Comparison of ENCODE assay signal across 8 cellular contexts in genomic region chr4:154349829-154350228, GRCh38.
DNase-seq lines count a peak whose midpoint lies in the region; ATAC-seq, FAIRE-seq and TF ChIP-seq lines count a peak whose summit lies in the region.

No MANE protein-coding gene starts in this region.

- FAIRE-seq in D721Med (lab: Jason Lieb, UNC), result no peak

- no peaks in the 10 kb centered on the region for H3K36me3 Mint-ChIP-seq in activated CD8-positive, alpha-beta memory T cell treated with anti-CD3 and anti-CD28 coated beads, Interleukin-2, amount 10 ng/mL, durations not matched to agents 7 days and 5 days

- ATAC-seq in HG02798 (IDR thresholded peaks at IDR 0.05; ENCODE audit: poor library complexity, unreplicated experiment) (peak; percentile 54), left lobe of liver (peak; percentile 68), GM21737 (IDR thresholded peaks at IDR 0.05; ENCODE audit: unreplicated experiment) (no peak)
- ATAC-seq in activated CD8-positive, alpha-beta memory T cell treated with anti-CD3 and anti-CD28 coated beads, Interleukin-2, amount 10 ng/mL, durations not matched to agents 7 days and 5 days, result no peak

- TF ChIP-seq CTCF in D721Med (IDR thresholded peaks at IDR 0.05; ENCODE audit: insufficient read depth, missing control alignments) (peak; percentile 30), VCaP (conservative IDR thresholded peaks at IDR 0.05) (peak; percentile 80)

- CTCF ChIA-PET in activated CD8-positive, alpha-beta memory T cell treated with anti-CD3 and anti-CD28 coated beads, Interleukin-2, amount 10 ng/mL, durations not matched to agents 7 days and 5 days (lab: Charles Lee), result no interaction called here

- DNase-seq in D721Med (ENCODE audit: insufficient read length, low spot score) (no peak), left lobe of liver (ENCODE audit: low spot score) (no peak), NCI-H2081 treated with DMSO at 0.1 percent for 48 hours (lab: John Stamatoyannopoulos, UW) (no peak), UCSD-AML1 (lab: John Stamatoyannopoulos, UW; ENCODE audit: unreplicated experiment) (no peak)
- DNase-seq in activated CD8-positive, alpha-beta memory T cell treated with anti-CD3 and anti-CD28 coated beads, Interleukin-2, amount 10 ng/mL, durations not matched to agents 7 days and 5 days, result no peak

- H3K27ac Mint-ChIP-seq in activated CD8-positive, alpha-beta memory T cell treated with anti-CD3 and anti-CD28 coated beads, Interleukin-2, amount 10 ng/mL, durations not matched to agents 7 days and 5 days, result no peak overlapping the region

- H3K4me1 Mint-ChIP-seq in activated CD8-positive, alpha-beta memory T cell treated with anti-CD3 and anti-CD28 coated beads, Interleukin-2, amount 10 ng/mL, durations not matched to agents 7 days and 5 days, result no peaks in the 10 kb centered on the region

- peaks cover 2% of the 10 kb centered on the region for H3K27me3 Mint-ChIP-seq in activated CD8-positive, alpha-beta memory T cell treated with anti-CD3 and anti-CD28 coated beads, Interleukin-2, amount 10 ng/mL, durations not matched to agents 7 days and 5 days

- no peak overlapping the region for H3K4me3 Mint-ChIP-seq in activated CD8-positive, alpha-beta memory T cell treated with anti-CD3 and anti-CD28 coated beads, Interleukin-2, amount 10 ng/mL, durations not matched to agents 7 days and 5 days

- H3K27ac ChIP-seq in VCaP, result no peak overlapping the region

- H3K9me3 Mint-ChIP-seq in activated CD8-positive, alpha-beta memory T cell treated with anti-CD3 and anti-CD28 coated beads, Interleukin-2, amount 10 ng/mL, durations not matched to agents 7 days and 5 days (ENCODE audit: low read depth), result no peaks in the 10 kb centered on the region

Comparison
In these comparisons a context has a peak if more than half of its experiments do, and no peak if none do; other contexts are left out.
1. ATAC-seq: peak in HG02798 (single experiment) and left lobe of liver (single experiment); none in activated CD8-positive, alpha-beta memory T cell treated with anti-CD3 and anti-CD28 coated beads, Interleukin-2, amount 10 ng/mL, durations not matched to agents 7 days and 5 days (single experiment) and GM21737 (single experiment).